Comparison of ENCODE assay signal across 8 cellular contexts in the genomic region with DNA sequence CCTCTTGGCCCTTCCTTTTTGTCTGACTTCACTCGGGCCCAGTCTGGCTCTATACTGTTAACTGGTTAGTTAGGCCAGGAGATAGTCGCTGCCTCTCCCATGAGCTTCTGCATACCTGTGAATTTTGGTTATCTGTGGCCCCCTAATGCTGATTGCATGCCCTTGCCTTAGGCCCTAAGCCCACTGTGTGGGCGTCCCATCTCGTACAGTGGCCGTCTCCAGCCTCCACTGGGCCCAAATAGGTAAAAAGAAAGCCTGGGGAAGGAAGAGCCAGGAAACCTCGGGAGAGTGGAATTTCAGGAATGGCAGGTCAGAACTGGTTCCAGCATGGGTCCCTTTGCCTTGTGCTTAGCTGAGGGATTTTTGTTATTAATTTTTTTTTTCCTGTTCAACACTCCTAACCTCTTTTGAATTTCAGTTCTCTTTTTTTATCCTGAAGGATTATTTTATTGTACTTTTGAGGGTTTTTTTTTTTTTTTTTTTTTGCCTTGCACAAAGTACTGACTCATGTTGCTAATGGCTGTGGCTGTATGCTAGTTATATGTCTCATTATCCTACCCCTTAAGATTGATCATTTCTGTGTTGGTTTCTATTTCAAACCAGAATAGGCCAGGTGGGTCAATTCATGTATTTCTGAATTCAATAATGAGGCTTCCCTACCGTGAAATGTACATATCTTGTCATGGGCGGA. TPM values are rescaled to one million over a fixed set of nuclear protein-coding genes. Genes with fewer than 3 reads are reported as not detected.
DNase-seq lines count a peak whose midpoint lies in the region; ATAC-seq, FAIRE-seq and TF ChIP-seq lines count a peak whose summit lies in the region.

No MANE protein-coding gene starts in this region.

- 20% methylated on average over 8 of the region's 8 CpGs; no CpG with 5 or more reads in 1 of the 2 experiments for WGBS in H1 (ENCODE audit: extremely low coverage in 1 of 2, insufficient coverage in 1 of 2, insufficient read length in 1 of 2, insufficient replicate concordance in 2 of 2, low coverage in 1 of 2, low lambda C conversion rate in 2 of 2, missing lambda C conversion rate in 1 of 2), 2 experiments

- no peak overlapping the region; the same call in 1 of the 2 replicates for H2BK12ac ChIP-seq in H1 (ENCODE audit: low read depth, low read length)

- no peak for TF ChIP-seq EP300 in H1 (IDR thresholded peaks at IDR 0.05; ENCODE audit: borderline replicate concordance in 1 of 2, low read depth in 2 of 2, low read length in 2 of 2)

- H3K9me3 ChIP-seq in H1 (ENCODE audit: insufficient read depth in 2 of 2, low read depth in 1 of 2, low read length in 1 of 2) (no peaks in the 10 kb centered on the region), osteoblast (ENCODE audit: low read depth, low read length) (no peaks in the 10 kb centered on the region)

- H2BK120ac ChIP-seq in H1 (replicated peaks; ENCODE audit: low read depth, low read length), result no peak overlapping the region

- peaks cover 13% of the 10 kb centered on the region for H3K23me2 ChIP-seq in H1 (ENCODE audit: low read depth, low read length)

- no peak overlapping the region for H2BK15ac ChIP-seq in H1 (ENCODE audit: low read length)

- no peak overlapping the region for H3K18ac ChIP-seq in H1 (ENCODE audit: extremely low read depth, low read length)

- no peak overlapping the region for H2AK5ac ChIP-seq in H1 (ENCODE audit: low read depth, low read length)

- H3K36me3 ChIP-seq in H1 (ENCODE audit: control insufficient read depth in 2 of 4, insufficient read depth in 4 of 4, low read length in 3 of 4), result peaks cover 0 to 3% (median 0%) of the 10 kb centered on the region in 4 experiments; a peak in 1 of 8 replicates
- H3K36me3 ChIP-seq in osteoblast (ENCODE audit: insufficient read depth, low read length), result peaks cover 6% of the 10 kb centered on the region

- no peak; a peak in 1 of 4 replicates for TF ChIP-seq RAD21 in H1 (IDR thresholded peaks at IDR 0.05 in 1 of 2, conservative IDR thresholded peaks at IDR 0.05 in 1 of 2; ENCODE audit: low read depth in 2 of 2, low read length in 2 of 2)

- no peak overlapping the region for H2AFZ ChIP-seq in H1 (ENCODE audit: low read length)
- H2AFZ ChIP-seq in osteoblast (ENCODE audit: low read length), result no peak overlapping the region

- H2BK20ac ChIP-seq in H1 (ENCODE audit: low read length), result no peak overlapping the region

- H4K20me1 ChIP-seq in H1 (replicated peaks in 1 of 2; ENCODE audit: control insufficient read depth in 1 of 2, insufficient read depth in 2 of 2, low read length in 2 of 2) (peaks cover 31 to 34% of the 10 kb centered on the region in 2 experiments), osteoblast (ENCODE audit: insufficient read depth, low read length) (peaks cover 62% of the 10 kb centered on the region)

- H2BK5ac ChIP-seq in H1 (ENCODE audit: low read depth, low read length), result peak overlapping the region; percentile 49; the same call in 1 of the 2 replicates

- TF ChIP-seq CTCF in H1 (IDR thresholded peaks at IDR 0.05; ENCODE audit: control extremely low read depth in 1 of 3, insufficient read depth in 1 of 3, low read depth in 1 of 3, low read length in 3 of 3) (no peak), osteoblast (IDR thresholded peaks at IDR 0.05; ENCODE audit: extremely low read depth, low read depth, low read length) (no peak)

- H3K9ac ChIP-seq in H1 (replicated peaks in 1 of 4; ENCODE audit: extremely low read depth in 1 of 4, low read depth in 3 of 4, low read length in 3 of 4), result peak overlapping the region in 3 of 4 experiments; percentile 26 to 92 (median 36); a peak in 6 of 7 replicates

- H3K4me3 ChIP-seq in H1 (ENCODE audit: extremely low read depth in 1 of 4, insufficient read depth in 2 of 4, low read depth in 3 of 4, low read length in 4 of 4), result peak overlapping the region; percentile 39 to 86 (median 60); a peak in 5 of 8 replicates
- peak overlapping the region; percentile 55 for H3K4me3 ChIP-seq in osteoblast (ENCODE audit: insufficient read depth, low read length)

- ATAC-seq in left colon (no peak), HG03196 (IDR thresholded peaks at IDR 0.05; ENCODE audit: unreplicated experiment) (no peak), GM21515 (IDR thresholded peaks at IDR 0.05; ENCODE audit: unreplicated experiment) (no peak)

- peaks cover 3% of the 10 kb centered on the region; the same call in 1 of the 2 replicates for H3K79me1 ChIP-seq in H1 (ENCODE audit: low read depth, low read length)

- intact Hi-C loops in left colon (cut with DNase I, micrococcal nuclease), result no loop called here

- H3K4me1 ChIP-seq in H1 (replicated peaks in 1 of 4; ENCODE audit: control insufficient read depth in 3 of 4, insufficient read depth in 4 of 4, low read length in 3 of 4) (peaks cover 8 to 32% (median 19%) of the 10 kb centered on the region in 4 experiments), osteoblast (ENCODE audit: insufficient read depth, low read length) (peaks cover 56% of the 10 kb centered on the region)

- peak; percentile 44 for DNase-seq in EH (ENCODE audit: low read depth)
- peak; percentile 21 for DNase-seq in NOMO-1 treated with dmso at 0.1 percent for 144 hours (lab: John Stamatoyannopoulos, UW; ENCODE audit: unreplicated experiment)
- peak in 1 of 2 experiments; percentile 61 for DNase-seq in H1 (ENCODE audit: low read depth in 1 of 2, low spot score in 2 of 2)
- DNase-seq in osteoblast (ENCODE audit: insufficient read length, low spot score, missing footprints), result peak; percentile 75
- no peak for DNase-seq in left colon
- no peak for DNase-seq in stimulated activated CD4-positive, alpha-beta T cell treated with anti-CD3 and anti-CD28 coated beads, Interleukin-2, amount 100 ng/mL, for 48 hours

- H3K4ac ChIP-seq in H1 (replicated peaks; ENCODE audit: insufficient read length, low read depth, low read length), result no peak overlapping the region

- no peaks in the 10 kb centered on the region for H3K27me3 ChIP-seq in H1 (replicated peaks in 1 of 4; ENCODE audit: control insufficient read depth in 3 of 4, extremely low read depth in 1 of 4, insufficient read depth in 3 of 4, low read length in 3 of 4)
- H3K27me3 ChIP-seq in osteoblast (ENCODE audit: insufficient read depth, low read length), result no peaks in the 10 kb centered on the region

- H3K4me2 ChIP-seq in H1 (ENCODE audit: insufficient read depth in 1 of 2, low read depth in 2 of 2, low read length in 2 of 2) (peak overlapping the region; percentile 78 to 79), osteoblast (ENCODE audit: insufficient read depth, low read length) (peak overlapping the region; percentile 98)

- peak in 1 of 2 experiments; percentile 54; a peak in 2 of 3 replicates for TF ChIP-seq POLR2A in H1 (IDR thresholded peaks at IDR 0.05; ENCODE audit: control extremely low read depth in 1 of 2, low read depth in 2 of 2, low read length in 2 of 2)

- CTCF ChIA-PET in H1 (lab: Charles Lee; ENCODE audit: partially characterized antibody), result interaction anchor here (0.6 to 2.7 kb wide), 15 partner anchors 8 to 997 kb away, joined by 3 to 18 read pairs (median 4); no protein-coding TSS in a partner anchor

- H4K5ac ChIP-seq in H1 (ENCODE audit: insufficient read length, low read depth, low read length), result no peak overlapping the region

- POLR2A ChIA-PET in H1 (lab: Charles Lee; ENCODE audit: partially characterized antibody), result interaction anchor here (0.6 to 6.1 kb wide), 26 partner anchors 9 to 1004 kb away, joined by 3 to 78 read pairs (median 5); a partner anchor contains a TSS

- no peak overlapping the region for H4K8ac ChIP-seq in H1 (ENCODE audit: extremely low read depth, insufficient read depth, low read length)

- FAIRE-seq in H1 (lab: Jason Lieb, UNC), result no peak

- no peak overlapping the region for H3K14ac ChIP-seq in H1 (ENCODE audit: insufficient read length)

- H3K27ac ChIP-seq in H1 (ENCODE audit: low read depth, low read length) (peak overlapping the region; percentile 46; the same call in 1 of the 2 replicates), osteoblast (ENCODE audit: low read depth, low read length) (peak overlapping the region; percentile 77)

- no peak overlapping the region for H4K91ac ChIP-seq in H1 (replicated peaks; ENCODE audit: insufficient read length, low read length)

- peak overlapping the region; percentile 40 for H3K56ac ChIP-seq in H1 (replicated peaks; ENCODE audit: insufficient read length, low read depth, low read length)

- peaks cover 70 to 78% of the 10 kb centered on the region in 2 experiments for H3K79me2 ChIP-seq in H1 (ENCODE audit: control insufficient read depth in 1 of 2, insufficient read depth in 2 of 2, low read length in 2 of 2)
- peaks cover 77% of the 10 kb centered on the region for H3K79me2 ChIP-seq in osteoblast (ENCODE audit: insufficient read depth, low read length)

- no peak overlapping the region for H3K23ac ChIP-seq in H1 (ENCODE audit: insufficient read length)

TF ChIP-seq in H1, 55 proteins besides CTCF, POLR2A, EP300 and RAD21 (continues in another document):
- TF ChIP-seq CHD1 (IDR thresholded peaks at IDR 0.05; ENCODE audit: low read depth, low read length) (no peak), SAP30 (IDR thresholded peaks at IDR 0.05; ENCODE audit: insufficient read depth, insufficient replicate concordance, low read length) (no peak), JUND (IDR thresholded peaks at IDR 0.05; ENCODE audit: low read length) (no peak), RFX5 (IDR thresholded peaks at IDR 0.05; ENCODE audit: borderline replicate concordance, low read depth, low read length) (no peak), BCL11A (IDR thresholded peaks at IDR 0.05; ENCODE audit: low read depth in 2 of 2, low read length in 2 of 2) (no peak), CBX5 (IDR thresholded peaks at IDR 0.05; ENCODE audit: low read depth, low read length) (no peak), SUZ12 (IDR thresholded peaks at IDR 0.05; ENCODE audit: low read length) (no peak), TAF7 (optimal IDR thresholded peaks at IDR 0.05; ENCODE audit: borderline replicate concordance, low read depth, low read length) (peak; percentile 28), PHF8 (conservative IDR thresholded peaks at IDR 0.05; ENCODE audit: low read depth, low read length) (no peak), KDM1A (IDR thresholded peaks at IDR 0.05; ENCODE audit: borderline replicate concordance, low read length) (no peak), BRCA1 (IDR thresholded peaks at IDR 0.05; ENCODE audit: low read depth, low read length) (no peak), TEAD4 (IDR thresholded peaks at IDR 0.05; ENCODE audit: low read depth, low read length) (peak; percentile 65)

RNA-seq across cellular contexts. Expression of a gene that starts 3.4 kb away (rescaled TPM):
- 249 and 255 TPM in 2 replicates for total RNA-seq in H1 (2021; fragmentation: NEBNext Ultra II Directional; extraction: Animal tissue kit (Norgen Biotek cat#: 25700))
- 37.3 and 55.3 TPM in 2 replicates for polyA plus RNA-seq in H1 (2011; rRNA removed)
- polyA plus RNA-seq in H1 (2011; cell fraction: cytosol; rRNA removed), result 32.6 TPM
- polyA plus RNA-seq in H1 (2011; cell fraction: nucleus; rRNA removed), result 115 TPM
- 96.3 to 122 TPM (median 108 TPM) in 4 replicates for polyA plus RNA-seq in H1 (2012, experiment 1 of 2)
- 52.2 TPM for polyA plus RNA-seq in H1 (2012, experiment 2 of 2)
- 64.3 TPM for polyA plus RNA-seq in H1 (2013, experiment 1 of 2)
- 64.7 TPM for polyA plus RNA-seq in H1 (2013, experiment 2 of 2)
- polyA minus RNA-seq in H1 (2011; rRNA and poly(A)+ RNA removed), result 102 and 131 TPM in 2 replicates
- 63.8 TPM for polyA minus RNA-seq in H1 (2011; cell fraction: cytosol; rRNA and poly(A)+ RNA removed)
- 69.0 TPM for polyA minus RNA-seq in H1 (2011; cell fraction: nucleus; rRNA and poly(A)+ RNA removed)
- total RNA-seq in osteoblast, result 61.6 and 70.9 TPM in 2 replicates
- 100 to 1,000 TPM; 110 to 114 TPM for total RNA-seq in left colon

Comparison
In these comparisons a context has a peak if more than half of its experiments do, and no peak if none do; other contexts are left out.
1. DNase-seq: peak in EH (single experiment), NOMO-1 treated with dmso at 0.1 percent for 144 hours (single experiment) and osteoblast (single experiment); none in left colon (0 of 2) and stimulated activated CD4-positive, alpha-beta T cell treated with anti-CD3 and anti-CD28 coated beads, Interleukin-2, amount 100 ng/mL, for 48 hours (0 of 2).